37 cellular contexts compared by ENCODE assay signal in genomic region chr12:105162174-105162573, GRCh38.
"Had no signal": no experiment of that assay in that cellular context is flagged by ENCODE, and none has a peak within 500 bp of the region (broad histone marks: within the 10 kb centered on the region; RNA-seq: fewer than 3 reads in every experiment).

No MANE protein-coding gene starts in this region.

- H3K9me3 Mint-ChIP-seq: activated naive CD4-positive, alpha-beta T cell treated with anti-CD3 and anti-CD28 coated beads for 36 hours; activated naive CD4-positive, alpha-beta T cell treated with anti-CD3 and anti-CD28 coated beads, Interleukin-2, amount 10 ng/mL, durations not matched to agents 7 days and 5 days; activated naive CD4-positive, alpha-beta T cell treated with anti-CD3 and anti-CD28 coated beads, Interleukin-2, amount 50 U/mL, for 24 hours; activated naive CD4-positive, alpha-beta T cell treated with anti-CD3 and anti-CD28 coated beads, Interleukin-2, amount 50 U/mL, for 72 hours; activated naive CD8-positive, alpha-beta T cell treated with anti-CD3 and anti-CD28 coated beads for 36 hours; activated naive CD8-positive, alpha-beta T cell treated with anti-CD3 and anti-CD28 coated beads, Interleukin-2, amount 10 ng/mL, durations not matched to agents 7 days and 5 days; activated naive CD8-positive, alpha-beta T cell treated with anti-CD3 and anti-CD28 coated beads, Interleukin-2, amount 50 U/mL, for 24 hours; activated T-cell treated with anti-CD3 and anti-CD28 coated beads, Interleukin-2, amount 50 U/mL, for 24 hours; activated T-cell treated with anti-CD3 and anti-CD28 coated beads, Interleukin-2, amount 50 U/mL, for 4 hours; activated T-cell treated with anti-CD3 and anti-CD28 coated beads, Interleukin-2, amount 50 U/mL, for 72 hours; activated T-helper 1 cell treated with anti-CD3 and anti-CD28 coated beads, Interleukin-12 subunit alpha, Interleukin-12 subunit beta, Interleukin-2, Interleukin-4 antibody, amounts not matched to agents 30 ng/mL and 10 ng/mL and 1 ng/mL, durations not matched to agents 14 hours and 24 hours and 36 hours; activated T-helper 17 cell treated with anti-CD3 and anti-CD28 coated beads, Interleukin-2, amount 50 U/mL, for 72 hours; activated T-helper 2 cell treated with anti-CD3 and anti-CD28 coated beads, Interferon-gamma antibody, Interleukin-2, Interleukin-4, amounts not matched to agents 10 μg/mL and 5 μg/mL and 100 μg/mL, durations not matched to agents 14 hours and 24 hours and 36 hours; brain; central memory CD8-positive, alpha-beta T cell had no signal

- FAIRE-seq: astrocyte, bronchial epithelial cell had no signal

- DNase-seq: activated effector memory CD4-positive, alpha-beta T cell treated with anti-CD3 and anti-CD28 coated beads, Interleukin-2, amount 50 U/mL, for 16 hours; activated effector memory CD4-positive, alpha-beta T cell treated with Interleukin-2 at 50 U/mL for 16 hours; activated gamma-delta T cell; activated gamma-delta T cell treated with Interleukin-2 at 50 U/mL for 16 hours; activated naive CD4-positive, alpha-beta T cell; activated naive CD4-positive, alpha-beta T cell treated with anti-CD3 and anti-CD28 coated beads for 36 hours; activated naive CD4-positive, alpha-beta T cell treated with anti-CD3 and anti-CD28 coated beads, Interleukin-2, amount 10 ng/mL, durations not matched to agents 7 days and 5 days; activated naive CD4-positive, alpha-beta T cell treated with anti-CD3 and anti-CD28 coated beads, Interleukin-2, amount 50 U/mL, for 16 hours; activated naive CD4-positive, alpha-beta T cell treated with Interleukin-2 at 50 U/mL for 16 hours; activated naive CD8-positive, alpha-beta T cell treated with anti-CD3 and anti-CD28 coated beads for 36 hours; activated naive CD8-positive, alpha-beta T cell treated with anti-CD3 and anti-CD28 coated beads, Interleukin-2, amount 10 ng/mL, durations not matched to agents 7 days and 5 days; activated naive CD8-positive, alpha-beta T cell treated with anti-CD3 and anti-CD28 coated beads, Interleukin-2, amount 50 U/mL, for 24 hours; activated T-cell treated with anti-CD3 and anti-CD28 coated beads for 4 hours; activated T-cell treated with anti-CD3 and anti-CD28 coated beads, Interleukin-2, amount 50 U/mL, for 1 hour; activated T-cell treated with anti-CD3 and anti-CD28 coated beads, Interleukin-2, amount 50 U/mL, for 24 hours; activated T-cell treated with anti-CD3 and anti-CD28 coated beads, Interleukin-2, amount 50 U/mL, for 4 hours; activated T-cell treated with anti-CD3 and anti-CD28 coated beads, Interleukin-2, amount 50 U/mL, for 48 hours; activated T-cell treated with anti-CD3 and anti-CD28 coated beads, Interleukin-2, amount 50 U/mL, for 72 hours; adrenal gland; amygdala; anterior cingulate cortex; aorta; body of pancreas; brain microvascular endothelial cell; caudate nucleus; central memory CD4-positive, alpha-beta T cell; cerebellar nuclear complex had no signal

- H3K27me3 Mint-ChIP-seq: activated naive CD4-positive, alpha-beta T cell treated with anti-CD3 and anti-CD28 coated beads, Interleukin-2, amount 10 ng/mL, durations not matched to agents 7 days and 5 days; activated naive CD4-positive, alpha-beta T cell treated with anti-CD3 and anti-CD28 coated beads, Interleukin-2, amount 50 U/mL, for 24 hours; activated naive CD8-positive, alpha-beta T cell; activated naive CD8-positive, alpha-beta T cell treated with anti-CD3 and anti-CD28 coated beads for 36 hours; activated naive CD8-positive, alpha-beta T cell treated with anti-CD3 and anti-CD28 coated beads, Interleukin-2, amount 10 ng/mL, durations not matched to agents 7 days and 5 days; activated naive CD8-positive, alpha-beta T cell treated with anti-CD3 and anti-CD28 coated beads, Interleukin-2, amount 50 U/mL, for 24 hours; activated T-cell treated with anti-CD3 and anti-CD28 coated beads, Interleukin-2, amount 50 U/mL, for 24 hours; activated T-helper 17 cell treated with anti-CD3 and anti-CD28 coated beads, Interleukin-2, amount 50 U/mL, for 72 hours; brain; central memory CD8-positive, alpha-beta T cell had no signal

- H3K27ac Mint-ChIP-seq: activated naive CD4-positive, alpha-beta T cell treated with anti-CD3 and anti-CD28 coated beads for 36 hours; activated naive CD4-positive, alpha-beta T cell treated with anti-CD3 and anti-CD28 coated beads, Interleukin-2, amount 10 ng/mL, durations not matched to agents 7 days and 5 days; activated naive CD4-positive, alpha-beta T cell treated with anti-CD3 and anti-CD28 coated beads, Interleukin-2, amount 50 U/mL, for 24 hours; activated naive CD4-positive, alpha-beta T cell treated with anti-CD3 and anti-CD28 coated beads, Interleukin-2, amount 50 U/mL, for 72 hours; activated naive CD8-positive, alpha-beta T cell; activated naive CD8-positive, alpha-beta T cell treated with anti-CD3 and anti-CD28 coated beads for 36 hours; activated naive CD8-positive, alpha-beta T cell treated with anti-CD3 and anti-CD28 coated beads, Interleukin-2, amount 10 ng/mL, durations not matched to agents 7 days and 5 days; activated naive CD8-positive, alpha-beta T cell treated with anti-CD3 and anti-CD28 coated beads, Interleukin-2, amount 50 U/mL, for 24 hours; activated T-cell treated with anti-CD3 and anti-CD28 coated beads, Interleukin-2, amount 50 U/mL, for 24 hours; activated T-cell treated with anti-CD3 and anti-CD28 coated beads, Interleukin-2, amount 50 U/mL, for 72 hours; activated T-helper 1 cell treated with anti-CD3 and anti-CD28 coated beads, Interleukin-12 subunit alpha, Interleukin-12 subunit beta, Interleukin-2, Interleukin-4 antibody, amounts not matched to agents 30 ng/mL and 10 ng/mL and 1 ng/mL, durations not matched to agents 14 hours and 24 hours and 36 hours; activated T-helper 17 cell treated with anti-CD3 and anti-CD28 coated beads, Interleukin-2, amount 50 U/mL, for 72 hours; activated T-helper 2 cell treated with anti-CD3 and anti-CD28 coated beads, Interferon-gamma antibody, Interleukin-2, Interleukin-4, amounts not matched to agents 10 μg/mL and 5 μg/mL and 100 μg/mL, durations not matched to agents 14 hours and 24 hours and 36 hours; brain had no signal

- ATAC-seq: activated naive CD4-positive, alpha-beta T cell treated with anti-CD3 and anti-CD28 coated beads, Interleukin-2, amount 50 U/mL, for 72 hours; activated naive CD8-positive, alpha-beta T cell treated with anti-CD3 and anti-CD28 coated beads, Interleukin-2, amount 50 U/mL, for 24 hours; activated T-cell treated with anti-CD3 and anti-CD28 coated beads, Interleukin-2, amount 50 U/mL, for 4 hours; activated T-cell treated with anti-CD3 and anti-CD28 coated beads, Interleukin-2, amount 50 U/mL, for 72 hours; activated T-helper 17 cell treated with anti-CD3 and anti-CD28 coated beads, Interleukin-2, amount 50 U/mL, for 72 hours; body of pancreas had no signal

- H3K4me3 Mint-ChIP-seq: activated naive CD4-positive, alpha-beta T cell treated with anti-CD3 and anti-CD28 coated beads for 36 hours; activated naive CD4-positive, alpha-beta T cell treated with anti-CD3 and anti-CD28 coated beads, Interleukin-2, amount 10 ng/mL, durations not matched to agents 7 days and 5 days; activated naive CD4-positive, alpha-beta T cell treated with anti-CD3 and anti-CD28 coated beads, Interleukin-2, amount 50 U/mL, for 24 hours; activated naive CD8-positive, alpha-beta T cell; activated naive CD8-positive, alpha-beta T cell treated with anti-CD3 and anti-CD28 coated beads for 36 hours; activated naive CD8-positive, alpha-beta T cell treated with anti-CD3 and anti-CD28 coated beads, Interleukin-2, amount 10 ng/mL, durations not matched to agents 7 days and 5 days; activated naive CD8-positive, alpha-beta T cell treated with anti-CD3 and anti-CD28 coated beads, Interleukin-2, amount 50 U/mL, for 24 hours; activated T-cell treated with anti-CD3 and anti-CD28 coated beads, Interleukin-2, amount 50 U/mL, for 24 hours; activated T-cell treated with anti-CD3 and anti-CD28 coated beads, Interleukin-2, amount 50 U/mL, for 4 hours; activated T-cell treated with anti-CD3 and anti-CD28 coated beads, Interleukin-2, amount 50 U/mL, for 72 hours; activated T-helper 1 cell treated with anti-CD3 and anti-CD28 coated beads, Interleukin-12 subunit alpha, Interleukin-12 subunit beta, Interleukin-2, Interleukin-4 antibody, amounts not matched to agents 30 ng/mL and 10 ng/mL and 1 ng/mL, durations not matched to agents 14 hours and 24 hours and 36 hours; activated T-helper 17 cell treated with anti-CD3 and anti-CD28 coated beads, Interleukin-2, amount 50 U/mL, for 72 hours; brain; central memory CD8-positive, alpha-beta T cell had no signal

- H3K4me1 Mint-ChIP-seq: activated naive CD4-positive, alpha-beta T cell treated with anti-CD3 and anti-CD28 coated beads, Interleukin-2, amount 10 ng/mL, durations not matched to agents 7 days and 5 days; activated naive CD8-positive, alpha-beta T cell treated with anti-CD3 and anti-CD28 coated beads, Interleukin-2, amount 10 ng/mL, durations not matched to agents 7 days and 5 days; activated T-helper 17 cell treated with anti-CD3 and anti-CD28 coated beads, Interleukin-2, amount 50 U/mL, for 72 hours; brain; central memory CD8-positive, alpha-beta T cell had no signal
